8 cellular contexts compared by ENCODE assay signal in genomic region chr22:36853407-36854099, GRCh38. TPM values are rescaled to one million over a fixed set of nuclear protein-coding genes. Genes with fewer than 3 reads are reported as not detected.
DNase-seq lines count a peak whose midpoint lies in the region; ATAC-seq and TF ChIP-seq lines count a peak whose summit lies in the region.

No MANE protein-coding gene starts in this region.

- H3K56ac ChIP-seq in IMR-90 (ENCODE audit: extremely low read depth, insufficient read depth, low read length) = 0 out of 2 replicates have a peak overlapping the region, but pooled peaks have one; percentile 1

- H3K4me1 ChIP-seq in IMR-90 (ENCODE audit: control insufficient read depth, insufficient read depth, low read length) = no peaks in the 10 kb centered on the region

- H3K4ac ChIP-seq in IMR-90 (ENCODE audit: low read depth, low read length) = no peak overlapping the region

- no peak overlapping the region for H2BK5ac ChIP-seq in IMR-90 (ENCODE audit: low read depth, low read length, poor library complexity, severe bottlenecking)

- intact Hi-C loops in IMR-90 (cut with micrococcal nuclease) = no loop called here

- H3K27ac ChIP-seq in IMR-90 (ENCODE audit: insufficient read depth, low read length) (no peak overlapping the region), coronary artery (no peak overlapping the region)

- no peak overlapping the region for H2BK20ac ChIP-seq in IMR-90 (ENCODE audit: low read depth, low read length)

- H3K79me1 ChIP-seq in IMR-90 (ENCODE audit: low read depth in 1 of 2, low read length in 2 of 2) = no peaks in the 10 kb centered on the region

- H2BK15ac ChIP-seq in IMR-90 (ENCODE audit: low read depth, low read length) = no peak overlapping the region

- H3K36me3 ChIP-seq in IMR-90 (ENCODE audit: control insufficient read depth, insufficient read depth, low read length) = no peaks in the 10 kb centered on the region

- H2AK9ac ChIP-seq in IMR-90 (replicated peaks; ENCODE audit: low read depth, low read length, poor library complexity) = no peak overlapping the region

- H3K27ac Mint-ChIP-seq in T-helper 17 cell (peak overlapping the region; percentile 72), immature natural killer cell (peak overlapping the region; percentile 35 to 91 (median 80))
- peak overlapping the region; percentile 65 for H3K27ac Mint-ChIP-seq in activated naive CD8-positive, alpha-beta T cell treated with anti-CD3 and anti-CD28 coated beads, Interleukin-2, amount 50 U/mL, for 24 hours

- TF ChIP-seq RAD21 in IMR-90 (IDR thresholded peaks at IDR 0.05; ENCODE audit: low read length) = peak; percentile 35

- H3K4me3 Mint-ChIP-seq in T-helper 17 cell (peak overlapping the region; percentile 82), immature natural killer cell (peak overlapping the region; percentile 65 to 84 (median 77))
- peak overlapping the region; percentile 48 for H3K4me3 Mint-ChIP-seq in activated naive CD8-positive, alpha-beta T cell treated with anti-CD3 and anti-CD28 coated beads, Interleukin-2, amount 50 U/mL, for 24 hours

- no peak overlapping the region for H4K8ac ChIP-seq in IMR-90 (ENCODE audit: low read depth in 2 of 2, low read length in 2 of 2)

- no peak for TF ChIP-seq POLR2A in IMR-90 (IDR thresholded peaks at IDR 0.05; ENCODE audit: low read depth, low read length)

- no TSS peak for BruUV-seq in IMR-90 (replicated peaks; lab: Mats Ljungman, UMichigan)

- no peak overlapping the region for H2BK120ac ChIP-seq in IMR-90 (ENCODE audit: low read depth, low read length)

- peak overlapping the region; percentile 77 for H2AFZ ChIP-seq in IMR-90 (replicated peaks; ENCODE audit: low read length, poor library complexity)

- H3K9me3 ChIP-seq in IMR-90 (ENCODE audit: control insufficient read depth, insufficient read depth, low read length) = peaks cover 2% of the 10 kb centered on the region
- no peaks in the 10 kb centered on the region for H3K9me3 ChIP-seq in T-helper 17 cell (ENCODE audit: control insufficient read depth, low read length, poor library complexity, severe bottlenecking)

- H4K91ac ChIP-seq in IMR-90 (ENCODE audit: insufficient read depth, low read depth, low read length) = no peak overlapping the region; the same call in 1 of the 2 replicates

- H3K36me3 Mint-ChIP-seq in T-helper 17 cell (ENCODE audit: low read depth) (no peaks in the 10 kb centered on the region), immature natural killer cell (no peaks in the 10 kb centered on the region)
- no peaks in the 10 kb centered on the region for H3K36me3 Mint-ChIP-seq in activated naive CD8-positive, alpha-beta T cell treated with anti-CD3 and anti-CD28 coated beads, Interleukin-2, amount 50 U/mL, for 24 hours (ENCODE audit: low read depth)

- H3K27me3 ChIP-seq in IMR-90 (ENCODE audit: control insufficient read depth, insufficient read depth, low read length) = peaks cover 43% of the 10 kb centered on the region

- H3K4me2 ChIP-seq in IMR-90 (ENCODE audit: low read depth, low read length) = no peak overlapping the region

- in situ Hi-C loops in IMR-90 (cut with MboI; ENCODE audit: low sequenced_read_pairs) = no loop called here

- no peaks in the 10 kb centered on the region for H3K9me1 ChIP-seq in IMR-90 (ENCODE audit: insufficient read depth, low read length)

- no peak overlapping the region for H3K23ac ChIP-seq in IMR-90 (ENCODE audit: low read depth, low read length)

- WGBS in IMR-90 (ENCODE audit: extremely low coverage in 2 of 2, insufficient read length in 1 of 2), 2 experiments = 72% methylated on average over 2 of the region's 16 CpGs; no CpG with 5 or more reads in 1 of the 2 experiments

- CTCF ChIA-PET in IMR-90 (lab: Yijun Ruan, JAX) = interaction anchor here (1.2 kb wide), 1 partner anchor 107 kb away, joined by 4 read pairs; no protein-coding TSS in a partner anchor

- no peak overlapping the region for H3K9ac ChIP-seq in IMR-90 (ENCODE audit: low read depth, low read length)

- no peak overlapping the region for H2AK5ac ChIP-seq in IMR-90 (ENCODE audit: low read depth, low read length)

- no peak overlapping the region for H3K18ac ChIP-seq in IMR-90 (ENCODE audit: low read depth, low read length)

- POLR2A ChIA-PET in IMR-90 (lab: Charles Lee; ENCODE audit: unreplicated experiment) = no interaction called here

- dilution Hi-C loops in IMR-90 (cut with HindIII; ENCODE audit: low sequenced_read_pairs, unreplicated experiment) = no loop called here

- ATAC-seq in IMR-90 (ENCODE audit: low read depth) (peak; percentile 27; the same call in 1 of the 2 replicates), T-helper 17 cell (peak; percentile 85), HG03469 (IDR thresholded peaks at IDR 0.05; ENCODE audit: unreplicated experiment) (no peak)
- ATAC-seq in activated naive CD8-positive, alpha-beta T cell treated with anti-CD3 and anti-CD28 coated beads, Interleukin-2, amount 50 U/mL, for 24 hours = peak; percentile 59

- H3K27me3 Mint-ChIP-seq in T-helper 17 cell (peaks cover 26% of the 10 kb centered on the region), immature natural killer cell (ENCODE audit: low read depth in 3 of 3) (peaks cover 2 to 12% (median 3%) of the 10 kb centered on the region in 3 donors)
- H3K27me3 Mint-ChIP-seq in activated naive CD8-positive, alpha-beta T cell treated with anti-CD3 and anti-CD28 coated beads, Interleukin-2, amount 50 U/mL, for 24 hours = peaks cover 12% of the 10 kb centered on the region

- 0 out of 2 replicates have a peak overlapping the region, but pooled peaks have one; percentile 67 for H4K5ac ChIP-seq in IMR-90 (ENCODE audit: low read depth, low read length)

- no peaks in the 10 kb centered on the region for H4K20me1 ChIP-seq in IMR-90 (ENCODE audit: insufficient read depth, low read length)

- DNase-seq in DMS114 treated with DMSO at 0.1 percent for 48 hours (lab: John Stamatoyannopoulos, UW; ENCODE audit: unreplicated experiment) = peak; percentile 8
- DNase-seq in IMR-90 = peak; percentile 25
- peak; percentile 68 to 90 (median 76) for DNase-seq in T-helper 17 cell
- peak; percentile 93 for DNase-seq in activated naive CD8-positive, alpha-beta T cell treated with anti-CD3 and anti-CD28 coated beads, Interleukin-2, amount 50 U/mL, for 24 hours
- peak; percentile 81 to 83 (median 81) for DNase-seq in immature natural killer cell
- peak; percentile 94 for DNase-seq in stimulated activated CD4-positive, alpha-beta T cell treated with anti-CD3 and anti-CD28 coated beads, Interleukin-1b, Interleukin-23, amount 100 ng/mL, for 48 hours
- DNase-seq in coronary artery (ENCODE audit: low spot score) = no peak

- H3K14ac ChIP-seq in IMR-90 (replicated peaks; ENCODE audit: low read depth, low read length) = no peak overlapping the region

- peak; percentile 56 for TF ChIP-seq CTCF in IMR-90 (conservative IDR thresholded peaks at IDR 0.05; ENCODE audit: low read depth, low read length)
- TF ChIP-seq CTCF in coronary artery (IDR thresholded peaks at IDR 0.05) = no peak

- no peaks in the 10 kb centered on the region for H3K9me3 Mint-ChIP-seq in activated naive CD8-positive, alpha-beta T cell treated with anti-CD3 and anti-CD28 coated beads, Interleukin-2, amount 50 U/mL, for 24 hours
- no peaks in the 10 kb centered on the region for H3K9me3 Mint-ChIP-seq in immature natural killer cell

- H3K4me3 ChIP-seq in IMR-90 (ENCODE audit: insufficient read depth, low read depth, low read length) (no peak overlapping the region), coronary artery (no peak overlapping the region)

- H3K4me1 Mint-ChIP-seq in T-helper 17 cell (peaks cover 13% of the 10 kb centered on the region), immature natural killer cell (peaks cover 19 to 23% of the 10 kb centered on the region in 2 donors)
- peaks cover 13% of the 10 kb centered on the region for H3K4me1 Mint-ChIP-seq in activated naive CD8-positive, alpha-beta T cell treated with anti-CD3 and anti-CD28 coated beads, Interleukin-2, amount 50 U/mL, for 24 hours

TF ChIP-seq in IMR-90, 13 proteins besides CTCF, POLR2A, EP300 and RAD21:
- TF ChIP-seq SMC3 (IDR thresholded peaks at IDR 0.05; ENCODE audit: low read depth, low read length) (peak; percentile 44), BHLHE40 (IDR thresholded peaks at IDR 0.05; ENCODE audit: low read depth, low read length) (no peak), CEBPB (IDR thresholded peaks at IDR 0.05; ENCODE audit: low read depth, low read length) (no peak)

RNA-seq across cellular contexts. Expression of gene NCF4, which starts 7.3 kb away (rescaled TPM):
- total RNA-seq in IMR-90 (2012; rRNA removed) = not detected in 2 replicates
- polyA plus RNA-seq in IMR-90 (2012; rRNA removed) = not detected in 2 replicates
- polyA plus RNA-seq in IMR-90 (2012; cell fraction: cytosol; rRNA removed) = not detected in 2 replicates
- not detected in 2 replicates for polyA plus RNA-seq in IMR-90 (2012; cell fraction: nucleus; rRNA removed; ENCODE audit: low replicate concordance)
- 10 to 100 TPM; 31.7 to 37.1 TPM for total RNA-seq in T-helper 17 cell
- 1 to 10 TPM in 2 of 3 donors, under 1 TPM in 1; 0.75 to 3.1 (median 3.0) TPM for polyA plus RNA-seq in immature natural killer cell

RNA-seq across cellular contexts. Expression of gene PVALB, which starts 36.7 kb away (rescaled TPM):
- not detected in 2 replicates for total RNA-seq in IMR-90 (2012; rRNA removed)
- not detected in 2 replicates for polyA plus RNA-seq in IMR-90 (2012; rRNA removed)
- not detected in 2 replicates for polyA plus RNA-seq in IMR-90 (2012; cell fraction: cytosol; rRNA removed)
- not detected in 2 replicates for polyA plus RNA-seq in IMR-90 (2012; cell fraction: nucleus; rRNA removed; ENCODE audit: low replicate concordance)
- total RNA-seq in T-helper 17 cell = 1 to 10 TPM in 1 of 2 donors, not detected in 1; 7.4 TPM
- not detected for polyA plus RNA-seq in immature natural killer cell

RNA-seq across cellular contexts. Expression of gene CSF2RB, which starts 59.9 kb away (rescaled TPM):
- total RNA-seq in IMR-90 (2012; rRNA removed) (not detected in 2 replicates), T-helper 17 cell (1 to 10 TPM; 5.1 to 8.0 TPM)
- polyA plus RNA-seq in IMR-90 (2012; rRNA removed) (not detected in 2 replicates), immature natural killer cell (under 1 TPM in 2 of 3 donors, not detected in 1; 0.47 to 0.77 TPM)
- polyA plus RNA-seq in IMR-90 (2012; cell fraction: cytosol; rRNA removed) = not detected in 2 replicates
- not detected in 2 replicates for polyA plus RNA-seq in IMR-90 (2012; cell fraction: nucleus; rRNA removed; ENCODE audit: low replicate concordance)

Comparison
In these comparisons a context has a peak if more than half of its experiments do, and no peak if none do; other contexts are left out.
1. RNA of gene NCF4, which starts 7.3 kb away (total RNA-seq): 31.7 to 37.1 TPM in T-helper 17 cell; not detected in IMR-90; every median in the first group is over 10 times any median in the second.
2. Peak in every context shown above with its lines, with median percentiles within 50 percentile points of each other: H3K27ac Mint-ChIP-seq and H3K4me3 Mint-ChIP-seq.